ENCODE assay signal across 1 cellular context in the genomic region with DNA sequence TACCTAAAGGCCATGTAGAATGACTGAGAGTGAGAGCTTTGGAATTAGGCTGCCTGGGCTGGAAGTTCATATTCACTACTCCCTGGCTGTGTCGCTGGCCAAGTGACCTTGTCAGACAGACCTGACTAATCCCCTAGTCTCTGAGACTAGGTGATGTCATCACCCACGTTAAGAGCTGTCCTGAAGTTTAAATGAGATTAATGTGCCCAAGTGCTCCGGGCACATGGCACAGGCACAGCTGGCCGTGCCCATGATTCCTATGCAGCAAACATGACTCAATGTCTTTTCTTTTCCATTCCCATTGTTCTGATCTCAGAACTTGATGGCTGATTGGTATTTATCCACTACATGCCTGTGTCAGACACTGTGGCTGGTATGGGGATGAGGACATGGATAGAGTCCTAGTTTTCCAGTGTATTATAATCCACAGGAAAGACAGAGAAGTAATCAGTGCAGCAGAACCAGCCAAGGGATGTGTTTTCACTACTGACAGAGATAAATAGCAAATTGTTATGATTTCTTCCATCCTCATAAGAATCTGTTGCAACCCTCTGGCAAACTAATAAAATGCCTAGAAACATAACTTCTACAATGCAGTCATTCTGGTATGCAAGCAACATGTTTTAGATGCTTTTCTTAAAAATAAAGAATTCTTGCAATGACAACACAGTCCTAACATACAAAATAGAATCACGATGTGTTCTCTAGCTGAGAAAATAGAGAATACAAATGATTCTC.
A peak's percentile ranks its signal among the peaks of the same experiment; 100 is the strongest.
TF ChIP-seq lines count a peak whose summit lies in the region.

No MANE protein-coding gene starts in this region.

TF ChIP-seq in HepG2, 621 proteins besides CTCF, POLR2A, EP300 and RAD21:
- peak; percentile 55 for TF ChIP-seq ATF7 (IDR thresholded peaks at IDR 0.05)
- no peak for TF ChIP-seq ATF7 (CRISPR knock-in tag; IDR thresholded peaks at IDR 0.05)
- TF ChIP-seq, protein P1, sequence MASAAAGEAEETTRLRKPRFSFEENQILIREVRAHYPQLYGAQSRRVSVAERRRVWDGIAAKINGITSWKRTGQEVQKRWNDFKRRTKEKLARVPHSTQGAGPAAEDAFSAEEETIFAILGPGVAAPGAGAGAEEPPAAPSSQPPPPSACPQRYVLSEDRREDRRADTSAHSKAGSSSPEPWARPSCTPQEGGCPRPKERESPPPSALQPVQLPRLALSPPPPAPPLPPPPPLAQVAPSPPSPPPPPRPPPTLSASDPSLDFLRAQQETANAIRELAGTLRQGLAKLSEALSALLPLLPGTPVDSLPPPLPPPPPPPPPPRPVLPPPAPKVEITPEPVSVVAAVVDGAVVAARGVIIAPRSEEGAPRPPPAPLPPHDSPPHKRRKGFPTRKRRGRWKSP (CRISPR knock-in tag; IDR thresholded peaks at IDR 0.05), result no peak
- TF ChIP-seq CREB1 (IDR thresholded peaks at IDR 0.05), result 0 out of 2 replicates have a peak, but pooled peaks have one; percentile 18
- no peak for TF ChIP-seq CREB1 (CRISPR knock-in tag; IDR thresholded peaks at IDR 0.05)
